In genomic region chr19:30719991-30720329, GRCh38 we compare ENCODE assay signal across 8 cellular contexts.
DNase-seq lines count a peak whose midpoint lies in the region; ATAC-seq, FAIRE-seq and TF ChIP-seq lines count a peak whose summit lies in the region.

No MANE protein-coding gene starts in this region.

- no peaks in the 10 kb centered on the region for H3K27me3 ChIP-seq in SK-N-SH (ENCODE audit: insufficient read depth)
- H3K27me3 ChIP-seq in pancreas = no peaks in the 10 kb centered on the region

- H3K79me2 ChIP-seq in SK-N-SH (ENCODE audit: insufficient read depth) = no peaks in the 10 kb centered on the region

- H3K27me3 Mint-ChIP-seq in Calu3 (ENCODE audit: unreplicated experiment) (peaks cover 17% of the 10 kb centered on the region), glutamatergic neuron (ENCODE audit: unreplicated experiment) (peaks cover 10% of the 10 kb centered on the region)

- POLR2A ChIA-PET in SK-N-SH (lab: Yijun Ruan, JAX) = interaction anchor here (0.6 to 2.0 kb wide), 10 partner anchors 14 to 619 kb away, joined by 3 to 12 read pairs (median 3); no protein-coding TSS in a partner anchor

- H3K4me2 ChIP-seq in SK-N-SH = peak overlapping the region; percentile 55

- no peaks in the 10 kb centered on the region for H3K36me3 Mint-ChIP-seq in Calu3 (ENCODE audit: insufficient read depth, unreplicated experiment)
- no peaks in the 10 kb centered on the region for H3K36me3 Mint-ChIP-seq in glutamatergic neuron (ENCODE audit: unreplicated experiment)

- H3K9me3 Mint-ChIP-seq in Calu3 (ENCODE audit: low read depth, unreplicated experiment) (peaks cover 2% of the 10 kb centered on the region), glutamatergic neuron (ENCODE audit: unreplicated experiment) (peaks cover 7% of the 10 kb centered on the region)

- H3F3A ChIP-seq in SK-N-SH (replicated peaks; ENCODE audit: insufficient read depth) = no peaks in the 10 kb centered on the region

- intact Hi-C loops in Calu3 (cut with micrococcal nuclease; ENCODE audit: unreplicated experiment) (no loop called here), pancreas (cut with DNase I) (no loop called here)

- H3K4me3 Mint-ChIP-seq in Calu3 (ENCODE audit: low read depth, unreplicated experiment) (peak overlapping the region; percentile 62), glutamatergic neuron (ENCODE audit: unreplicated experiment) (peak overlapping the region; percentile 36)

- WGBS in SK-N-SH (ENCODE audit: low lambda C conversion rate) = 12% methylated on average over 9 of the region's 9 CpGs
- 17 to 20% methylated on average over 9 of the region's 9 CpGs for WGBS in pancreas, 2 donors

- H3K27ac Mint-ChIP-seq in Calu3 (ENCODE audit: unreplicated experiment) = no peak overlapping the region
- no peak overlapping the region for H3K27ac Mint-ChIP-seq in glutamatergic neuron (ENCODE audit: unreplicated experiment)

- peak overlapping the region in 1 of 2 experiments; percentile 93; a peak in 2 of 4 replicates for H3K27ac ChIP-seq in SK-N-SH (ENCODE audit: low read depth in 2 of 2, low read length in 1 of 2)
- peak overlapping the region; percentile 30 to 82 (median 60) for H3K27ac ChIP-seq in pancreas

- H3K4me1 ChIP-seq in SK-N-SH (ENCODE audit: control insufficient read depth in 1 of 2, insufficient read depth in 2 of 2, low read depth in 1 of 2, low read length in 1 of 2) (peaks cover 0 to 20% of the 10 kb centered on the region in 2 experiments; a peak in 2 of 4 replicates), pancreas (no peaks in the 10 kb centered on the region)

- BruUV-seq in Calu3 (replicated peaks; lab: Mats Ljungman, UMichigan) = no TSS peak

- TF ChIP-seq EP300 in SK-N-SH (IDR thresholded peaks at IDR 0.05; ENCODE audit: borderline replicate concordance in 1 of 2, low read depth in 1 of 2, low read length in 1 of 2) = no peak

- no peaks in the 10 kb centered on the region for H3K9me3 ChIP-seq in SK-N-SH
- H3K9me3 ChIP-seq in pancreas = no peaks in the 10 kb centered on the region

- peak; percentile 11; the same call in 1 of the 2 replicates for TF ChIP-seq RAD21 in SK-N-SH (IDR thresholded peaks at IDR 0.05; ENCODE audit: low read length)

- peak; percentile 50 to 65 (median 62) for ATAC-seq in pancreas

- TF ChIP-seq CTCF in Calu3 (IDR thresholded peaks at IDR 0.05; ENCODE audit: unreplicated experiment) (no peak), SK-N-SH (IDR thresholded peaks at IDR 0.05) (no peak), glutamatergic neuron (IDR thresholded peaks at IDR 0.05; ENCODE audit: partially characterized antibody, unreplicated experiment) (no peak), pancreas (IDR thresholded peaks at IDR 0.05) (no peak)

- H3K9ac ChIP-seq in SK-N-SH = no peak overlapping the region

- no peak for FAIRE-seq in pancreas (lab: Jason Lieb, UNC)

- CTCF ChIA-PET in Calu3 (lab: Charles Lee) = no interaction called here
- CTCF ChIA-PET in SK-N-SH (lab: Yijun Ruan, JAX) = interaction anchor here (0.8 to 3.5 kb wide), 24 partner anchors 9 to 1321 kb away, joined by 3 to 35 read pairs (median 6); no protein-coding TSS in a partner anchor

- no peaks in the 10 kb centered on the region for H4K20me1 ChIP-seq in SK-N-SH (ENCODE audit: insufficient read depth)

- no peaks in the 10 kb centered on the region for H3K9me2 ChIP-seq in SK-N-SH

- H3K4me1 Mint-ChIP-seq in Calu3 (ENCODE audit: low read depth, unreplicated experiment) (no peaks in the 10 kb centered on the region), glutamatergic neuron (ENCODE audit: low read depth, unreplicated experiment) (peaks cover 11% of the 10 kb centered on the region)

- DNase-seq in Calu3 (peak; percentile 3), SK-N-SH (peak; percentile 76), glutamatergic neuron (no peak), pancreas (peak in 1 of 6 donors; percentile 26), cortex of kidney (lab: John Stamatoyannopoulos, UW) (no peak), NCI-H1417 (lab: John Stamatoyannopoulos, UW) (no peak)
- no peak for DNase-seq in stimulated activated CD4-positive, alpha-beta T cell treated with anti-CD3 and anti-CD28 coated beads, Interleukin-4, amount 100 ng/mL, for 24 hours
- DNase-seq in activated CD4-positive, alpha-beta T cell treated with anti-CD3 and anti-CD28 coated beads for 48 hours = no peak

- H3K4me3 ChIP-seq in SK-N-SH (ENCODE audit: low read depth in 2 of 2, low read length in 1 of 2) (peak overlapping the region; percentile 38 to 60), pancreas (peak overlapping the region; percentile 23 to 64 (median 42))

- H2AFZ ChIP-seq in SK-N-SH (ENCODE audit: low read depth) = peak overlapping the region; percentile 72

- no peaks in the 10 kb centered on the region for H3K36me3 ChIP-seq in SK-N-SH (replicated peaks in 1 of 2; ENCODE audit: control insufficient read depth in 1 of 2, insufficient read depth in 2 of 2, low read length in 1 of 2)
- H3K36me3 ChIP-seq in pancreas = no peaks in the 10 kb centered on the region

TF ChIP-seq in SK-N-SH, 30 proteins besides CTCF, POLR2A, EP300 and RAD21:
- 0 out of 2 replicates have a peak, but pooled peaks have one; percentile 24 for TF ChIP-seq GATA2 (CRISPR knock-in tag; IDR thresholded peaks at IDR 0.05)
- no peak for TF ChIP-seq JUND (IDR thresholded peaks at IDR 0.05)
TF ChIP-seq in SK-N-SH: peak in this region for 1.

Comparison
In these comparisons a context has a peak if more than half of its experiments do, and no peak if none do; other contexts are left out.
1. DNase-seq: peak in Calu3 (single experiment) and SK-N-SH (single experiment); none in glutamatergic neuron (single experiment), stimulated activated CD4-positive, alpha-beta T cell treated with anti-CD3 and anti-CD28 coated beads, Interleukin-4, amount 100 ng/mL, for 24 hours (single experiment), activated CD4-positive, alpha-beta T cell treated with anti-CD3 and anti-CD28 coated beads for 48 hours (single experiment), cortex of kidney (single experiment) and NCI-H1417 (0 of 3).